In the genomic region with DNA sequence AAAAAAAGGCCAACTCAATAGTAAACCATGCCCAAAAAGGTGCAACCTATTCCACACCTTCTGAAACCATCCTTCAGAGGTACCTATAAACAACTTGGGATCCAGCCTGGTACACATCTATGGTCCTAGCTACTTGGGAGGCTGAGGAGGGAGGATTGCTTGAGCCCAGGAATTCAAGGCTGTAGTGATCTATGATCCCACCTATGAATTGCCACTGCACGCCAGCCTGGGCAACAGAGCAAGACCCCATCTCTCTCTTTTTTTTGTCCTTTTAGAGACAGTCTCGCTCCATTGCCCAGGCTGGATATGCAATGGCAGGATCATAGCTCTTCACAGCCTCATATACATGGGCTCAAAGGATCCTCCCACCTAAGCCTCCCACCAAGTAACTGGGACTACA, we compare ENCODE assay signal across 2 cellular contexts.
TF ChIP-seq lines count a peak whose summit lies in the region.

No MANE protein-coding gene starts in this region.

TF ChIP-seq in K562, 482 proteins besides CTCF, POLR2A, EP300 and RAD21:
- TF ChIP-seq ZNF121 (CRISPR knock-in tag; conservative IDR thresholded peaks at IDR 0.05) (peak; percentile 59), NRF1 (conservative IDR thresholded peaks at IDR 0.05 in 1 of 2, IDR thresholded peaks at IDR 0.05 in 1 of 2) (no peak), KHSRP (IDR thresholded peaks at IDR 0.05) (no peak), MAFK (IDR thresholded peaks at IDR 0.05; ENCODE audit: low read length) (no peak), HDGF (IDR thresholded peaks at IDR 0.05) (no peak)
- TF ChIP-seq, protein P1, sequence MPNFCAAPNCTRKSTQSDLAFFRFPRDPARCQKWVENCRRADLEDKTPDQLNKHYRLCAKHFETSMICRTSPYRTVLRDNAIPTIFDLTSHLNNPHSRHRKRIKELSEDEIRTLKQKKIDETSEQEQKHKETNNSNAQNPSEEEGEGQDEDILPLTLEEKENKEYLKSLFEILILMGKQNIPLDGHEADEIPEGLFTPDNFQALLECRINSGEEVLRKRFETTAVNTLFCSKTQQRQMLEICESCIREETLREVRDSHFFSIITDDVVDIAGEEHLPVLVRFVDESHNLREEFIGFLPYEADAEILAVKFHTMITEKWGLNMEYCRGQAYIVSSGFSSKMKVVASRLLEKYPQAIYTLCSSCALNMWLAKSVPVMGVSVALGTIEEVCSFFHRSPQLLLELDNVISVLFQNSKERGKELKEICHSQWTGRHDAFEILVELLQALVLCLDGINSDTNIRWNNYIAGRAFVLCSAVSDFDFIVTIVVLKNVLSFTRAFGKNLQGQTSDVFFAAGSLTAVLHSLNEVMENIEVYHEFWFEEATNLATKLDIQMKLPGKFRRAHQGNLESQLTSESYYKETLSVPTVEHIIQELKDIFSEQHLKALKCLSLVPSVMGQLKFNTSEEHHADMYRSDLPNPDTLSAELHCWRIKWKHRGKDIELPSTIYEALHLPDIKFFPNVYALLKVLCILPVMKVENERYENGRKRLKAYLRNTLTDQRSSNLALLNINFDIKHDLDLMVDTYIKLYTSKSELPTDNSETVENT (CRISPR knock-in tag; IDR thresholded peaks at IDR 0.05), result no peak

TF ChIP-seq in GM12891, 5 proteins besides CTCF, POLR2A, EP300 and RAD21:
- TF ChIP-seq SPI1 (IDR thresholded peaks at IDR 0.05; ENCODE audit: low read depth, low read length) (no peak), TAF1 (IDR thresholded peaks at IDR 0.05; ENCODE audit: low read depth, low read length) (no peak), PAX5 (IDR thresholded peaks at IDR 0.05; ENCODE audit: insufficient read depth, low read length, severe bottlenecking) (no peak), POU2F2 (IDR thresholded peaks at IDR 0.05; ENCODE audit: low read depth, low read length) (no peak), POLR2AphosphoS5 (IDR thresholded peaks at IDR 0.05; ENCODE audit: low read depth, low read length) (no peak)
